ENCODE assay signal across 19 cellular contexts in the genomic region with DNA sequence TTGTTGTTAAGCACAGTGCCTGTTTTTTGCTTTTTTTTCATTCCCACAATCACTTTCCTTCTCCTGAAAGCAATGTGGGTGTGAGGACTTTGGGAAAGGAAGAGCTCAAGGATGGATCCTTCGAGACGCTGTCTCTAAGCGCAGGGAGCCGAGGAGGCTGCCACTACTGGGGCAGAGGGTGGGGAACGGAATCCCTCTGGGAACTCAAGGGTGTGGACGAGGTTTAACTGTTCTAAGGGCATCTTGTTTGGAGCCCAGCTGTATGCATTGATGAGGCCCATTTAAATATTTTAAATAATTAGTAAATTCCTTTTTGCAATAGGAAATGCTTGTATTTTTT.
DNase-seq lines count a peak whose midpoint lies in the region; ATAC-seq and TF ChIP-seq lines count a peak whose summit lies in the region.
"Had no signal": no experiment of that assay in that cellular context is flagged by ENCODE, and none has a peak within 500 bp of the region (broad histone marks: within the 10 kb centered on the region; RNA-seq: fewer than 3 reads in every experiment).

No MANE protein-coding gene starts in this region.

- H4K91ac ChIP-seq in mesenchymal stem cell (ENCODE audit: low read length): no peak overlapping the region

- peaks cover 68% of the 10 kb centered on the region for H3K4me1 Mint-ChIP-seq in CD4-positive, alpha-beta T cell (ENCODE audit: low read depth)

- CTCF ChIA-PET in CD4-positive, alpha-beta T cell (lab: Charles Lee): no interaction called here

- DNase-seq in CD4-positive, alpha-beta T cell: no peak
- DNase-seq in ascending aorta (ENCODE audit: low spot score in 2 of 2) (no peak), mesenchymal stem cell (no peak), NCI-H2029 treated with DMSO at 0.1 percent for 48 hours (lab: John Stamatoyannopoulos, UW) (no peak), DMS114 treated with DMSO at 0.1 percent for 48 hours (lab: John Stamatoyannopoulos, UW; ENCODE audit: unreplicated experiment) (no peak)
- DNase-seq: activated CD4-positive, alpha-beta T cell treated with anti-CD3 and anti-CD28 coated beads for 4 hours; activated naive CD4-positive, alpha-beta T cell treated with anti-CD3 and anti-CD28 coated beads, Interleukin-2, amount 50 U/mL, for 16 hours; NCI-H187 treated with DMSO at 0.1 percent for 48 hours; NCI-H510A; SJCRH30; stimulated activated CD4-positive, alpha-beta T cell treated with anti-CD3 and anti-CD28 coated beads, Interleukin-12 subunit alpha, Interleukin-12 subunit beta, amount 100 ng/mL, for 4 hours; stimulated activated naive CD4-positive, alpha-beta T cell treated with Interleukin-2 at 50 U/mL for 16 hours; T1000 had no signal

- H3K4me2 ChIP-seq in mesenchymal stem cell (ENCODE audit: low read length, poor library complexity, severe bottlenecking): no peak overlapping the region
- H3K4me2 ChIP-seq: hepatocyte had no signal

- TF ChIP-seq CTCF in CD4-positive, alpha-beta T cell (IDR thresholded peaks at IDR 0.05): no peak
- no peak for TF ChIP-seq CTCF in ascending aorta (IDR thresholded peaks at IDR 0.05)

- ATAC-seq in CD4-positive, alpha-beta T cell (ENCODE audit: poor library complexity): no peak
- ATAC-seq in HG03565 (IDR thresholded peaks at IDR 0.05; ENCODE audit: unreplicated experiment): no peak
- ATAC-seq in HG03095 (IDR thresholded peaks at IDR 0.05; ENCODE audit: unreplicated experiment): no peak
- ATAC-seq: HepG2 had no signal

- H2AK5ac ChIP-seq in mesenchymal stem cell (ENCODE audit: low read length, severe bottlenecking): no peak overlapping the region

- H2BK120ac ChIP-seq in mesenchymal stem cell (ENCODE audit: low read depth, low read length): peak overlapping the region; percentile 2

- no peak overlapping the region for H3K27ac ChIP-seq in CD4-positive, alpha-beta T cell (ENCODE audit: low read depth, low read length)
- H3K27ac ChIP-seq in ascending aorta (peak overlapping the region; percentile 85 to 93), mesenchymal stem cell (ENCODE audit: low read length, poor library complexity, severe bottlenecking) (peak overlapping the region; percentile 2), stomach smooth muscle (ENCODE audit: low read length) (peak overlapping the region; percentile 76)
- H3K27ac ChIP-seq: SJCRH30 had no signal

- H3K9ac ChIP-seq in mesenchymal stem cell (ENCODE audit: low read length) (peak overlapping the region; percentile 79), stomach smooth muscle (ENCODE audit: low read length in 2 of 2) (no peak overlapping the region)

- H3K4me1 ChIP-seq in ascending aorta (peaks cover 16 to 43% of the 10 kb centered on the region in 2 donors), mesenchymal stem cell (ENCODE audit: control insufficient read depth, insufficient read depth, low read depth, low read length) (peaks cover 40% of the 10 kb centered on the region), stomach smooth muscle (ENCODE audit: control insufficient read depth, insufficient read depth, low read length) (peaks cover 54% of the 10 kb centered on the region)

- H2BK5ac ChIP-seq in mesenchymal stem cell (ENCODE audit: low read depth, low read length, poor library complexity, severe bottlenecking): no peak overlapping the region

- no peaks in the 10 kb centered on the region for H3K9me3 Mint-ChIP-seq in CD4-positive, alpha-beta T cell

- H3K14ac ChIP-seq in mesenchymal stem cell (ENCODE audit: low read length in 2 of 2): no peak overlapping the region

- H3K36me3 ChIP-seq in ascending aorta (no peaks in the 10 kb centered on the region), mesenchymal stem cell (ENCODE audit: control insufficient read depth in 1 of 2, insufficient read depth in 2 of 2, low read depth in 1 of 2, low read length in 2 of 2) (no peaks in the 10 kb centered on the region), stomach smooth muscle (ENCODE audit: control insufficient read depth in 2 of 2, insufficient read depth in 2 of 2, low read length in 2 of 2) (no peaks in the 10 kb centered on the region)
- H3K36me3 ChIP-seq: SJCRH30 had no signal

- H3K27ac Mint-ChIP-seq in CD4-positive, alpha-beta T cell: peak overlapping the region; percentile 47

- H3K18ac ChIP-seq in mesenchymal stem cell (ENCODE audit: low read depth in 1 of 2, low read length in 2 of 2): no peak overlapping the region

- no peaks in the 10 kb centered on the region for H3K9me3 ChIP-seq in CD4-positive, alpha-beta T cell (ENCODE audit: control insufficient read depth, low read length)
- H3K9me3 ChIP-seq in ascending aorta (no peaks in the 10 kb centered on the region), mesenchymal stem cell (ENCODE audit: control insufficient read depth, low read length) (no peaks in the 10 kb centered on the region), stomach smooth muscle (ENCODE audit: control insufficient read depth in 2 of 2, low read length in 2 of 2) (no peaks in the 10 kb centered on the region)
- H3K9me3 ChIP-seq: SJCRH30 had no signal

- H3K4me3 ChIP-seq in ascending aorta (no peak overlapping the region), mesenchymal stem cell (ENCODE audit: insufficient read depth in 1 of 2, low read depth in 1 of 2, low read length in 2 of 2) (peak overlapping the region in 1 of 2 experiments; percentile 56), stomach smooth muscle (ENCODE audit: low read length in 2 of 2) (no peak overlapping the region)
- H3K4me3 ChIP-seq: hepatocyte, SJCRH30 had no signal

- POLR2A ChIA-PET in CD4-positive, alpha-beta T cell (lab: Charles Lee): interaction anchor here (3.4 to 4.2 kb wide), 2 partner anchors 8 to 20 kb away, joined by 15 to 20 read pairs; no protein-coding TSS in a partner anchor

- H2AFZ ChIP-seq in mesenchymal stem cell (ENCODE audit: low read depth, low read length): no peak overlapping the region
- H2AFZ ChIP-seq: hepatocyte had no signal

- H4K8ac ChIP-seq in mesenchymal stem cell (ENCODE audit: low read length): no peak overlapping the region

- WGBS in mesenchymal stem cell: 98% methylated on average over 4 of the region's 6 CpGs

- no peak overlapping the region for H3K4ac ChIP-seq in mesenchymal stem cell (ENCODE audit: low read depth in 1 of 2, low read length in 2 of 2)

- peak overlapping the region in 1 of 2 experiments; percentile 1 for H2BK12ac ChIP-seq in mesenchymal stem cell (ENCODE audit: low read length in 2 of 2)

- H2BK15ac ChIP-seq in mesenchymal stem cell (ENCODE audit: low read depth, poor library complexity, severe bottlenecking): no peak overlapping the region

- H3K4me3 Mint-ChIP-seq in CD4-positive, alpha-beta T cell: no peak overlapping the region

- no peaks in the 10 kb centered on the region for H3K36me3 Mint-ChIP-seq in CD4-positive, alpha-beta T cell (ENCODE audit: low read depth)
- H3K36me3 Mint-ChIP-seq: brain had no signal

- H3K27me3 Mint-ChIP-seq in CD4-positive, alpha-beta T cell: no peaks in the 10 kb centered on the region

- intact Hi-C loops in CD4-positive, alpha-beta T cell (cut with DNase I, micrococcal nuclease): no loop called here
- intact Hi-C loops in ascending aorta (cut with DNase I): loop anchor here (5.0 kb wide), 2 partner anchors 36 to 266 kb away; no protein-coding TSS in a partner anchor

- no peaks in the 10 kb centered on the region for H3K79me1 ChIP-seq in mesenchymal stem cell (replicated peaks; ENCODE audit: low read length, poor library complexity, severe bottlenecking)

- no peaks in the 10 kb centered on the region for H3K27me3 ChIP-seq in CD4-positive, alpha-beta T cell (ENCODE audit: control insufficient read depth, insufficient read depth, low read length)
- H3K27me3 ChIP-seq in ascending aorta: no peaks in the 10 kb centered on the region
- no peaks in the 10 kb centered on the region for H3K27me3 ChIP-seq in mesenchymal stem cell (ENCODE audit: control insufficient read depth in 1 of 2, insufficient read depth in 1 of 2, low read length in 2 of 2)
- H3K27me3 ChIP-seq in stomach smooth muscle (ENCODE audit: control insufficient read depth in 1 of 2, insufficient read depth in 2 of 2, low read length in 2 of 2): no peaks in the 10 kb centered on the region
- H3K27me3 ChIP-seq: hepatocyte had no signal

- H3K23ac ChIP-seq in mesenchymal stem cell (ENCODE audit: low read length in 2 of 2): no peak overlapping the region
